2 cellular contexts compared by ENCODE assay signal in genomic region chr13:100440756-100441421, GRCh38.
TF ChIP-seq lines count a peak whose summit lies in the region.

No MANE protein-coding gene starts in this region.

TF ChIP-seq in IMR-90, 13 proteins besides CTCF, POLR2A, EP300 and RAD21:
- TF ChIP-seq MAZ (IDR thresholded peaks at IDR 0.05; ENCODE audit: borderline replicate concordance, low read depth, low read length) (no peak), ELK1 (IDR thresholded peaks at IDR 0.05; ENCODE audit: borderline replicate concordance, low read depth, low read length) (no peak), MAFK (IDR thresholded peaks at IDR 0.05; ENCODE audit: low read depth, low read length) (no peak), CHD1 (IDR thresholded peaks at IDR 0.05; ENCODE audit: low read depth, low read length) (no peak), BHLHE40 (IDR thresholded peaks at IDR 0.05; ENCODE audit: low read depth, low read length) (no peak), RCOR1 (IDR thresholded peaks at IDR 0.05; ENCODE audit: insufficient replicate concordance, low read length) (no peak), SMC3 (IDR thresholded peaks at IDR 0.05; ENCODE audit: low read depth, low read length) (no peak), MXI1 (IDR thresholded peaks at IDR 0.05; ENCODE audit: borderline replicate concordance, low read depth, low read length) (no peak), USF2 (IDR thresholded peaks at IDR 0.05; ENCODE audit: low read depth, low read length) (no peak), FOS (IDR thresholded peaks at IDR 0.05; ENCODE audit: low read depth, low read length) (no peak), RFX5 (IDR thresholded peaks at IDR 0.05; ENCODE audit: low read depth, low read length) (no peak), NFE2L2 (IDR thresholded peaks at IDR 0.05; ENCODE audit: low read depth, low read length) (no peak), CEBPB (IDR thresholded peaks at IDR 0.05; ENCODE audit: low read depth, low read length) (no peak)

TF ChIP-seq in H1, 55 proteins besides CTCF, POLR2A, EP300 and RAD21:
- TF ChIP-seq SP4 (IDR thresholded peaks at IDR 0.05; ENCODE audit: low read length): no peak
- no peak for TF ChIP-seq PHF8 (conservative IDR thresholded peaks at IDR 0.05; ENCODE audit: low read depth, low read length)
- TF ChIP-seq KDM1A (IDR thresholded peaks at IDR 0.05; ENCODE audit: borderline replicate concordance, low read length): no peak
- TF ChIP-seq BRCA1 (IDR thresholded peaks at IDR 0.05; ENCODE audit: low read depth, low read length): no peak
- TF ChIP-seq TAF1 (IDR thresholded peaks at IDR 0.05; ENCODE audit: low read depth, low read length): no peak
- TF ChIP-seq YY1 (IDR thresholded peaks at IDR 0.05; ENCODE audit: low read depth, low read length): no peak
- no peak for TF ChIP-seq MAX (IDR thresholded peaks at IDR 0.05)
- TF ChIP-seq SP2 (IDR thresholded peaks at IDR 0.05; ENCODE audit: low read length): no peak
- no peak for TF ChIP-seq SIN3A (conservative IDR thresholded peaks at IDR 0.05 in 1 of 2, IDR thresholded peaks at IDR 0.05 in 1 of 2; ENCODE audit: low read depth in 1 of 2, low read length in 2 of 2)
- no peak for TF ChIP-seq GABPA (IDR thresholded peaks at IDR 0.05; ENCODE audit: borderline replicate concordance, insufficient read depth, low read length)
- no peak for TF ChIP-seq CHD2 (IDR thresholded peaks at IDR 0.05; ENCODE audit: low read length)
